In the genomic region with DNA sequence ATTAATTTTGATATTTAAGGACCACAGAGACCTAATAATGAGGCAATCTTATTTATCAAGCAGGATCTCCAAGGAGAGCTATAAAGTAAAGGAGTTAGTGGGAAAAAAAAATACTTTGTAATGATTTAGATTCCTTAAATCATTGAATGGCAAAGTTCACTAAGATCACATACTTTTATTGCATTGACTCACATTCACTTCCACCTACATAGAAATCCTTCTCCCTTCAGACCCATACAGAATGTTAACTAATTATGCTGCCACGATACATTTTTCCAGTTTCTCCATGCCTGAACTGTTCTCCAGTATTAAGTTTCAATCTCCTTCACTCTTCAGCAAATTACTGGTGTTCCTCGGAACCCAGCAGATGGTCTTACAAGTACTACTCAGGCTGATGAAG, we compare ENCODE assay signal across 16 cellular contexts.
"Had no signal": no experiment of that assay in that cellular context is flagged by ENCODE, and none has a peak within 500 bp of the region (broad histone marks: within the 10 kb centered on the region; RNA-seq: fewer than 3 reads in every experiment).

No MANE protein-coding gene starts in this region.

- H3K27me3 ChIP-seq: esophagus muscularis mucosa, left lung, tibial artery, uterus had no signal

- H3K27ac Mint-ChIP-seq: activated CD8-positive, alpha-beta T cell treated with anti-CD3 and anti-CD28 coated beads, Interleukin-2, amount 10 ng/mL, durations not matched to agents 7 days and 5 days; activated naive CD8-positive, alpha-beta T cell treated with anti-CD3 and anti-CD28 coated beads, Interleukin-2, amount 50 U/mL, for 24 hours; brain; memory B cell; T-helper 1 cell treated with Interleukin-12 subunit alpha and Interleukin-12 subunit beta and Interleukin-4 antibody, amounts not matched to agents 30 μg/mL and 1 μg/mL, for 36 hours had no signal

- H3K9me3 ChIP-seq: esophagus muscularis mucosa, left lung, tibial artery, uterus had no signal

- H3K4me3 Mint-ChIP-seq: activated CD8-positive, alpha-beta T cell treated with anti-CD3 and anti-CD28 coated beads, Interleukin-2, amount 10 ng/mL, durations not matched to agents 7 days and 5 days; activated naive CD8-positive, alpha-beta T cell treated with anti-CD3 and anti-CD28 coated beads, Interleukin-2, amount 50 U/mL, for 24 hours; brain; central memory CD8-positive, alpha-beta T cell; memory B cell; nephron; T-helper 1 cell treated with Interleukin-12 subunit alpha and Interleukin-12 subunit beta and Interleukin-4 antibody, amounts not matched to agents 30 μg/mL and 1 μg/mL, for 36 hours had no signal

- H3K4me1 ChIP-seq: esophagus muscularis mucosa, left lung, tibial artery, uterus had no signal

- H3K4me1 Mint-ChIP-seq: central memory CD8-positive, alpha-beta T cell; memory B cell had no signal

- DNase-seq: activated CD4-positive, alpha-beta T cell treated with anti-CD3 and anti-CD28 coated beads for 4 hours; activated CD8-positive, alpha-beta T cell treated with anti-CD3 and anti-CD28 coated beads, Interleukin-2, amount 10 ng/mL, durations not matched to agents 7 days and 5 days; activated naive CD4-positive, alpha-beta T cell treated with Interleukin-2 at 50 U/mL for 16 hours; activated naive CD8-positive, alpha-beta T cell treated with anti-CD3 and anti-CD28 coated beads, Interleukin-2, amount 50 U/mL, for 24 hours; left lung; occipital lobe; tibial artery; uterus had no signal

- H3K27me3 Mint-ChIP-seq: central memory CD8-positive, alpha-beta T cell had no signal

- H3K27ac ChIP-seq: esophagus muscularis mucosa, left lung, tibial artery, uterus had no signal

- H3K9me3 Mint-ChIP-seq: activated naive CD8-positive, alpha-beta T cell treated with anti-CD3 and anti-CD28 coated beads, Interleukin-2, amount 50 U/mL, for 24 hours; brain; central memory CD8-positive, alpha-beta T cell; memory B cell; nephron; T-helper 1 cell treated with Interleukin-12 subunit alpha and Interleukin-12 subunit beta and Interleukin-4 antibody, amounts not matched to agents 30 μg/mL and 1 μg/mL, for 36 hours had no signal

- ATAC-seq: activated CD8-positive, alpha-beta T cell treated with anti-CD3 and anti-CD28 coated beads, Interleukin-2, amount 10 ng/mL, durations not matched to agents 7 days and 5 days; activated naive CD8-positive, alpha-beta T cell treated with anti-CD3 and anti-CD28 coated beads, Interleukin-2, amount 50 U/mL, for 24 hours; left lung had no signal

- FAIRE-seq: endometrium, islet of Langerhans had no signal

- H3K36me3 Mint-ChIP-seq: brain, memory B cell had no signal

- H3K36me3 ChIP-seq: esophagus muscularis mucosa, left lung, tibial artery, uterus had no signal

- H3K4me3 ChIP-seq: esophagus muscularis mucosa, left lung, tibial artery, uterus had no signal
